Comparison of ENCODE assay signal across 22 cellular contexts in genomic region chr15:69628256-69629093, GRCh38.
A peak's percentile ranks its signal among the peaks of the same experiment; 100 is the strongest.
DNase-seq lines count a peak whose midpoint lies in the region; ATAC-seq and TF ChIP-seq lines count a peak whose summit lies in the region.
"Had no signal": no experiment of that assay in that cellular context is flagged by ENCODE, and none has a peak within 500 bp of the region (broad histone marks: within the 10 kb centered on the region; RNA-seq: fewer than 3 reads in every experiment).

No MANE protein-coding gene starts in this region.

- H3K27ac Mint-ChIP-seq in osteocyte (ENCODE audit: unreplicated experiment) = no peak overlapping the region
- H3K27ac Mint-ChIP-seq: CD4-positive, alpha-beta memory T cell; mesothelial cell of epicardium; natural killer cell; T-helper 17 cell had no signal

- no peak for TF ChIP-seq CTCF in osteocyte (IDR thresholded peaks at IDR 0.05)
- TF ChIP-seq CTCF in GM10248 (IDR thresholded peaks at IDR 0.05; ENCODE audit: control extremely low read depth, extremely low read depth, low read depth, missing control alignments) = no peak

- POLR2A ChIA-PET in GM10248 (lab: Yijun Ruan, JAX) = no interaction called here

- no peaks in the 10 kb centered on the region for H3K9me3 Mint-ChIP-seq in osteocyte (ENCODE audit: unreplicated experiment)
- H3K9me3 Mint-ChIP-seq: CD4-positive, alpha-beta memory T cell; natural killer cell had no signal

- H3K36me3 Mint-ChIP-seq in osteocyte (ENCODE audit: unreplicated experiment) = no peaks in the 10 kb centered on the region
- H3K36me3 Mint-ChIP-seq: CD4-positive, alpha-beta memory T cell; mesothelial cell of epicardium; natural killer cell had no signal

- H3K4me3 Mint-ChIP-seq in osteocyte (ENCODE audit: unreplicated experiment) = no peak overlapping the region
- H3K4me3 Mint-ChIP-seq: CD4-positive, alpha-beta memory T cell; mesothelial cell of epicardium; natural killer cell; T-helper 17 cell had no signal

- H3K27me3 Mint-ChIP-seq in osteocyte (ENCODE audit: unreplicated experiment) = peaks cover 80% of the 10 kb centered on the region

- no peak for ATAC-seq in HG03196 (IDR thresholded peaks at IDR 0.05; ENCODE audit: unreplicated experiment)
- ATAC-seq: body of pancreas, heart right ventricle, natural killer cell, right cardiac atrium, T-helper 17 cell had no signal

- DNase-seq in DMS79 (lab: John Stamatoyannopoulos, UW) (peak; percentile 57), NCI-H1105 treated with DMSO at 0.1 percent for 48 hours (lab: John Stamatoyannopoulos, UW) (peak; percentile 57), ecto neural progenitor cell (ENCODE audit: low spot score) (peak; percentile 14), osteocyte (ENCODE audit: extremely low spot score, unreplicated experiment) (peak; percentile 60), NCI-H128 (lab: John Stamatoyannopoulos, UW; ENCODE audit: unreplicated experiment) (no peak), GM10248 (ENCODE audit: extremely low spot score) (no peak), kidney glomerular epithelial cell (lab: John Stamatoyannopoulos, UW) (no peak)
- DNase-seq: activated naive CD4-positive, alpha-beta T cell; body of pancreas; CD4-positive, alpha-beta memory T cell; Karpas-422; MV-4-11; natural killer cell; NCI-H2081; ovary; right cardiac atrium; RPMI8226; stimulated activated naive CD8-positive, alpha-beta T cell treated with anti-CD3 and anti-CD28 coated beads, Interleukin-15, Interleukin-2, amounts not matched to agents 100 U/mL and 50 U/mL, for 24 hours; T-helper 17 cell had no signal

- no peaks in the 10 kb centered on the region for H3K4me1 Mint-ChIP-seq in osteocyte (ENCODE audit: unreplicated experiment)
- H3K4me1 Mint-ChIP-seq: mesothelial cell of epicardium had no signal

- CTCF ChIA-PET in GM10248 (lab: Yijun Ruan, JAX) = interaction anchor here (1.1 kb wide), 1 partner anchor 9 kb away, joined by 3 read pairs; no protein-coding TSS in a partner anchor

Comparison
In these comparisons a context has a peak if more than half of its experiments do, and no peak if none do; other contexts are left out.
1. DNase-seq: peak in DMS79 (single experiment), NCI-H1105 treated with DMSO at 0.1 percent for 48 hours (single experiment), ecto neural progenitor cell (single experiment) and osteocyte (single experiment); none in NCI-H128 (single experiment), GM10248 (single experiment) and kidney glomerular epithelial cell (single experiment).